8 cellular contexts compared by ENCODE assay signal in genomic region chr6:10633216-10633615, GRCh38.
DNase-seq lines count a peak whose midpoint lies in the region; ATAC-seq and TF ChIP-seq lines count a peak whose summit lies in the region.

No MANE protein-coding gene starts in this region.

- TF ChIP-seq CTCF in Panc1 (IDR thresholded peaks at IDR 0.05), result no peak

- H3K9me3 ChIP-seq in Panc1 (ENCODE audit: control insufficient read depth, insufficient read depth, low read depth, low read length), result no peaks in the 10 kb centered on the region

- peak; percentile 94 for ATAC-seq in GM18861 (IDR thresholded peaks at IDR 0.05; ENCODE audit: unreplicated experiment)
- ATAC-seq in HG03025 (IDR thresholded peaks at IDR 0.05; ENCODE audit: low FRiP score, unreplicated experiment), result peak; percentile 59
- peak; percentile 95 for ATAC-seq in Panc1

- H3K27ac ChIP-seq in Panc1 (ENCODE audit: low read length), result no peak overlapping the region

- intact Hi-C loops in Panc1 (cut with micrococcal nuclease; ENCODE audit: unreplicated experiment) (no loop called here), posterior vena cava (cut with DNase I) (no loop called here)

- CTCF ChIA-PET in Panc1 (lab: Charles Lee), result no interaction called here

- H3K4me3 ChIP-seq in Panc1 (ENCODE audit: low read depth in 2 of 2, low read length in 2 of 2), result no peak overlapping the region

- POLR2A ChIA-PET in Panc1 (lab: Charles Lee), result no interaction called here

- DNase-seq in 8988T, result peak; percentile 60
- peak; percentile 74 for DNase-seq in Panc1 (ENCODE audit: low read depth, low spot score)
- DNase-seq in glomerular endothelial cell (ENCODE audit: extremely low read depth, low read depth, low spot score), result peak; percentile 52
- no peak for DNase-seq in epidermal melanocyte (ENCODE audit: insufficient read length, low spot score)
- DNase-seq in stimulated activated CD4-positive, alpha-beta T cell treated with anti-CD3 and anti-CD28 coated beads, Interleukin-1b, Interleukin-23, amount 100 ng/mL, for 48 hours, result no peak
- DNase-seq in posterior vena cava (ENCODE audit: low spot score), result no peak

- H3K4me1 ChIP-seq in Panc1 (ENCODE audit: control insufficient read depth, insufficient read depth, low read length), result no peaks in the 10 kb centered on the region

- H3K36me3 ChIP-seq in Panc1 (ENCODE audit: control insufficient read depth, insufficient read depth, low read length), result no peaks in the 10 kb centered on the region

- BruUV-seq in Panc1 (replicated peaks; lab: Mats Ljungman, UMichigan), result TSS peak; percentile 13

- H3K27me3 ChIP-seq in Panc1 (ENCODE audit: control insufficient read depth, insufficient read depth, low read length), result no peaks in the 10 kb centered on the region

- in situ Hi-C loops in Panc1 (cut with HindIII; ENCODE audit: low pct_unique_long_range_greater_than_20kb, low sequenced_read_pairs), result no loop called here

Comparison
In these comparisons a context has a peak if more than half of its experiments do, and no peak if none do; other contexts are left out.
1. DNase-seq: peak in 8988T (single experiment), Panc1 (single experiment) and glomerular endothelial cell (single experiment); none in epidermal melanocyte (single experiment), stimulated activated CD4-positive, alpha-beta T cell treated with anti-CD3 and anti-CD28 coated beads, Interleukin-1b, Interleukin-23, amount 100 ng/mL, for 48 hours (single experiment) and posterior vena cava (single experiment).
2. Peak in every context shown above with its lines, with median percentiles within 50 percentile points of each other: ATAC-seq.